In the genomic region with DNA sequence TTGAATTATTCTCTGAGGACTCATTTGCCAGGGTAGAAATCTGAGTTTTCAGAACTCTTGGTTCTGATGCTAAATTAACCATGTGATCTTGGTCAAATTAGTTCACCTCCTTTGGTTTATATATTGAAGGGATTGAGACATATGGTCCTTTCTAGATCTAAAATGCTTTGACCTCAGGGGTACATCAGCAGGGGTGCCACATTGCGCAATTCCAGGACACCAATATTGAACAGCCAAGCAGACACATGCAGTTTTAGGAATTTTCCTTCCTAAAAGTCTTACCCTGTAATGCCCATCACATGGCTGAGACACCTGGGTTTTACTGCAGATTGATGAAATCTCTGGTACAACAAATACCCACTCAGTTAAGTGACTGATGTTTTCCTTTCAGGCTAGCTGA, we compare ENCODE assay signal across 27 cellular contexts.
"Had no signal": no experiment of that assay in that cellular context is flagged by ENCODE, and none has a peak within 500 bp of the region (broad histone marks: within the 10 kb centered on the region; RNA-seq: fewer than 3 reads in every experiment).

No MANE protein-coding gene starts in this region.

- H3K4me3 Mint-ChIP-seq: dendritic cell treated with granulocyte-macrophage colony-stimulating factor and Interleukin-4, amounts not matched to agents 40 ng/mL and 50 ng/mL, for 4 days; effector memory CD8-positive, alpha-beta T cell; endodermal cell; mesothelial cell of epicardium had no signal

- H3K36me3 ChIP-seq: colonic mucosa, esophagus squamous epithelium, gastrocnemius medialis, heart right ventricle, left lung, lower lobe of right lung had no signal

- ATAC-seq: effector memory CD8-positive, alpha-beta T cell; esophagus mucosa; gastrocnemius medialis; heart right ventricle; left cardiac atrium; left lung; left ventricle myocardium superior; lower lobe of right lung; mucosa of descending colon had no signal

- H3K27ac Mint-ChIP-seq: dendritic cell treated with granulocyte-macrophage colony-stimulating factor and Interleukin-4, amounts not matched to agents 40 ng/mL and 50 ng/mL, for 4 days; effector memory CD8-positive, alpha-beta T cell; endodermal cell; mesothelial cell of epicardium had no signal

- H3K4me1 Mint-ChIP-seq: endodermal cell, mesothelial cell of epicardium had no signal

- H3K27me3 ChIP-seq: colonic mucosa, gastrocnemius medialis, left lung had no signal

- H3K36me3 Mint-ChIP-seq: mesothelial cell of epicardium had no signal

- H3K27ac ChIP-seq: colonic mucosa, epithelial cell of prostate, esophagus squamous epithelium, gastrocnemius medialis, heart right ventricle, left lung, lower lobe of right lung had no signal

- H3K4me1 ChIP-seq: colonic mucosa, esophagus squamous epithelium, gastrocnemius medialis, heart right ventricle, left lung, lower lobe of right lung had no signal

- DNase-seq: colonic mucosa; cortex of kidney; effector CD8-positive, alpha-beta T cell; effector memory CD8-positive, alpha-beta T cell; endodermal cell; erythroblast; esophagus squamous epithelium; foreskin fibroblast; foreskin melanocyte; gastrocnemius medialis; glutamatergic neuron; head of caudate nucleus; heart right ventricle; hippocampal formation; left cardiac atrium; left lung; left ventricle myocardium superior; lower lobe of right lung; mesenchymal stem cell; mucosa of descending colon had no signal

- H3K9me3 ChIP-seq: colonic mucosa, esophagus squamous epithelium, gastrocnemius medialis, mucosa of descending colon had no signal

- H3K4me3 ChIP-seq: colonic mucosa, esophagus squamous epithelium, gastrocnemius medialis, heart right ventricle, left lung, lower lobe of right lung, mucosa of descending colon had no signal

- FAIRE-seq: endometrium, islet of Langerhans, keratinocyte had no signal
